ENCODE assay signal across 18 cellular contexts in genomic region chr3:117518385-117518784, GRCh38.
A peak's percentile ranks its signal among the peaks of the same experiment; 100 is the strongest.
DNase-seq lines count a peak whose midpoint lies in the region; ATAC-seq and TF ChIP-seq lines count a peak whose summit lies in the region.
"Had no signal": no experiment of that assay in that cellular context is flagged by ENCODE, and none has a peak within 500 bp of the region (broad histone marks: within the 10 kb centered on the region; RNA-seq: fewer than 3 reads in every experiment).

No MANE protein-coding gene starts in this region.

- intact Hi-C loops in left colon (cut with DNase I, micrococcal nuclease) (no loop called here), transverse colon (cut with DNase I; ENCODE audit: low total_unique reads) (no loop called here)

- H3K79me2 ChIP-seq in smooth muscle cell (ENCODE audit: low read depth), result no peaks in the 10 kb centered on the region

- TF ChIP-seq CTCF in transverse colon (IDR thresholded peaks at IDR 0.05) (no peak), smooth muscle cell (IDR thresholded peaks at IDR 0.05; ENCODE audit: borderline replicate concordance, insufficient read depth, poor library complexity, severe bottlenecking) (no peak)

- DNase-seq in Caki2 (ENCODE audit: low read depth), result peak; percentile 8
- DNase-seq in NCI-H460 (ENCODE audit: extremely low read depth, low read depth), result peak; percentile 64
- no peak for DNase-seq in left colon
- DNase-seq in transverse colon, result peak; percentile 19
- no peak for DNase-seq in erythroblast (lab: John Stamatoyannopoulos, UW)
- DNase-seq in smooth muscle cell (lab: John Stamatoyannopoulos, UW; ENCODE audit: unreplicated experiment), result no peak
- DNase-seq in UCSD-AML1 (lab: John Stamatoyannopoulos, UW; ENCODE audit: unreplicated experiment), result no peak
- DNase-seq: ACHN; BE2C; C1 segment of cervical spinal cord; CD4-positive, CD25-positive, alpha-beta regulatory T cell; CD8-positive, alpha-beta memory T cell; COR-L47; DMS153; DMS79; GDM1 had no signal

- peaks cover 0 to 23% (median 5%) of the 10 kb centered on the region in 4 donors for H3K4me1 ChIP-seq in transverse colon
- no peaks in the 10 kb centered on the region for H3K4me1 ChIP-seq in smooth muscle cell (ENCODE audit: low read depth)

- no peaks in the 10 kb centered on the region for H3K36me3 ChIP-seq in transverse colon
- no peaks in the 10 kb centered on the region for H3K36me3 ChIP-seq in smooth muscle cell (ENCODE audit: low read depth)
- H3K36me3 ChIP-seq: HAP-1 had no signal

- H3F3A ChIP-seq in smooth muscle cell (ENCODE audit: low read depth), result no peaks in the 10 kb centered on the region

- no peak for TF ChIP-seq EP300 in transverse colon (IDR thresholded peaks at IDR 0.05; ENCODE audit: low read depth)

- H3K9ac ChIP-seq in smooth muscle cell (ENCODE audit: low read depth), result no peak overlapping the region

- no peak overlapping the region for H2AFZ ChIP-seq in smooth muscle cell (ENCODE audit: low read depth)

- no peak for TF ChIP-seq POLR2A in transverse colon (IDR thresholded peaks at IDR 0.05)
- TF ChIP-seq POLR2A in erythroblast (IDR thresholded peaks at IDR 0.05; ENCODE audit: low read length), result no peak

- H4K20me1 ChIP-seq in smooth muscle cell (ENCODE audit: low read depth), result no peaks in the 10 kb centered on the region

- in situ Hi-C loops in Caki2 (cut with HindIII; ENCODE audit: low pct_unique_long_range_greater_than_20kb, low sequenced_read_pairs), result no loop called here
- in situ Hi-C loops in transverse colon (cut with MboI; ENCODE audit: low pct_ligation_motif_present in 1 of 4, low pct_unique_long_range_greater_than_20kb in 1 of 4, low sequenced_read_pairs in 3 of 4), result no loop called here

- H3K4me3 ChIP-seq in transverse colon (no peak overlapping the region), smooth muscle cell (no peak overlapping the region)
- H3K4me3 ChIP-seq: HAP-1, K562 had no signal

- peak overlapping the region; percentile 1 to 58 (median 40) for H3K27ac ChIP-seq in transverse colon
- H3K27ac ChIP-seq in smooth muscle cell (ENCODE audit: low read depth), result no peak overlapping the region

- WGBS in transverse colon (ENCODE audit: low coverage in 1 of 2), 2 donors, result 30 to 38% methylated on average over 5 of the region's 5 CpGs
- WGBS in smooth muscle cell (ENCODE audit: low lambda C conversion rate), result 72% methylated on average over 5 of the region's 5 CpGs

- H3K27me3 ChIP-seq in transverse colon, result no peaks in the 10 kb centered on the region
- no peaks in the 10 kb centered on the region for H3K27me3 ChIP-seq in smooth muscle cell (ENCODE audit: low read depth)
- H3K27me3 ChIP-seq: BE2C had no signal

- peak; percentile 90 for ATAC-seq in left colon
- ATAC-seq: K562 had no signal

- H3K9me3 ChIP-seq in transverse colon, result no peaks in the 10 kb centered on the region
- no peaks in the 10 kb centered on the region for H3K9me3 ChIP-seq in smooth muscle cell (replicated peaks; ENCODE audit: low read depth)
- H3K9me3 ChIP-seq: BE2C, HAP-1 had no signal

- no peak overlapping the region for H3K4me2 ChIP-seq in smooth muscle cell

Comparison
In these comparisons a context has a peak if more than half of its experiments do, and no peak if none do; other contexts are left out.
1. DNase-seq: peak in Caki2 (single experiment), NCI-H460 (single experiment) and transverse colon (single experiment); none in left colon (0 of 2), erythroblast (0 of 2), smooth muscle cell (single experiment) and UCSD-AML1 (single experiment).